27 cellular contexts compared by ENCODE assay signal in genomic region chr4:178037459-178038214, GRCh38.
"Had no signal": no experiment of that assay in that cellular context is flagged by ENCODE, and none has a peak within 500 bp of the region (broad histone marks: within the 10 kb centered on the region; RNA-seq: fewer than 3 reads in every experiment).

No MANE protein-coding gene starts in this region.

- H3K36me3 ChIP-seq: ovary, right atrium auricular region, stomach, suprapubic skin, transverse colon had no signal

- H3K36me3 Mint-ChIP-seq: activated CD8-positive, alpha-beta memory T cell treated with anti-CD3 and anti-CD28 coated beads, Interleukin-2, amount 10 ng/mL, durations not matched to agents 7 days and 5 days; brain; natural killer cell; stimulated activated effector memory CD8-positive, alpha-beta T cell treated with anti-CD3 and anti-CD28 coated beads, Interleukin-12 subunit alpha, Interleukin-12 subunit beta, amount 100 ng/mL, for 72 hours had no signal

- H3K27ac ChIP-seq: ovary, psoas muscle, right atrium auricular region, stomach, suprapubic skin, transverse colon, VCaP had no signal

- H3K9me3 Mint-ChIP-seq: activated CD4-positive, alpha-beta T cell treated with anti-CD3 and anti-CD28 coated beads, Interleukin-2, amount 10 ng/mL, durations not matched to agents 7 days and 5 days; activated CD8-positive, alpha-beta T cell treated with anti-CD3 and anti-CD28 coated beads for 36 hours; brain had no signal

- DNase-seq: activated CD4-positive, alpha-beta T cell treated with anti-CD3 and anti-CD28 coated beads, Interleukin-2, amount 10 ng/mL, durations not matched to agents 7 days and 5 days; activated CD8-positive, alpha-beta memory T cell treated with anti-CD3 and anti-CD28 coated beads, Interleukin-2, amount 10 ng/mL, durations not matched to agents 7 days and 5 days; activated CD8-positive, alpha-beta T cell treated with anti-CD3 and anti-CD28 coated beads for 36 hours; activated effector memory CD4-positive, alpha-beta T cell treated with anti-CD3 and anti-CD28 coated beads, Interleukin-2, amount 50 U/mL, for 16 hours; activated naive CD4-positive, alpha-beta T cell treated with anti-CD3 and anti-CD28 coated beads, Interleukin-2, amount 50 U/mL, for 16 hours; activated T-cell treated with anti-CD3 and anti-CD28 coated beads for 4 hours; anterior cingulate cortex; caudate nucleus; effector CD8-positive, alpha-beta T cell; foreskin melanocyte; left ventricle myocardium superior; mammary epithelial cell; midbrain; natural killer cell; ovary; psoas muscle; stimulated activated CD4-positive, alpha-beta T cell treated with anti-CD3 and anti-CD28 coated beads, Interleukin-12 subunit alpha, Interleukin-12 subunit beta, amount 100 ng/mL, for 4 hours; stomach; T-helper 1 cell; transverse colon had no signal

- ATAC-seq: activated CD4-positive, CD25-positive, alpha-beta regulatory T cell treated with anti-CD3 and anti-CD28 coated beads, Interleukin-2, amount 50 U/mL, for 24 hours; activated CD8-positive, alpha-beta memory T cell treated with anti-CD3 and anti-CD28 coated beads, Interleukin-2, amount 10 ng/mL, durations not matched to agents 7 days and 5 days; activated CD8-positive, alpha-beta T cell treated with anti-CD3 and anti-CD28 coated beads for 36 hours; left ventricle myocardium superior; natural killer cell; psoas muscle; stimulated activated effector memory CD8-positive, alpha-beta T cell treated with anti-CD3 and anti-CD28 coated beads, Interleukin-12 subunit alpha, Interleukin-12 subunit beta, amount 100 ng/mL, for 72 hours had no signal

- H3K4me1 ChIP-seq: psoas muscle, right atrium auricular region, stomach, suprapubic skin, transverse colon had no signal

- H3K4me3 ChIP-seq: ovary, psoas muscle, right atrium auricular region, stomach, suprapubic skin, transverse colon had no signal

- H3K27me3 Mint-ChIP-seq: activated CD4-positive, alpha-beta T cell treated with anti-CD3 and anti-CD28 coated beads, Interleukin-2, amount 10 ng/mL, durations not matched to agents 7 days and 5 days; activated CD8-positive, alpha-beta memory T cell treated with anti-CD3 and anti-CD28 coated beads, Interleukin-2, amount 10 ng/mL, durations not matched to agents 7 days and 5 days; activated CD8-positive, alpha-beta T cell treated with anti-CD3 and anti-CD28 coated beads for 36 hours; brain; dendritic cell treated with granulocyte-macrophage colony-stimulating factor and Interleukin-4, amounts not matched to agents 40 ng/mL and 50 ng/mL, for 4 days had no signal

- H3K4me3 Mint-ChIP-seq: activated CD4-positive, alpha-beta T cell treated with anti-CD3 and anti-CD28 coated beads, Interleukin-2, amount 10 ng/mL, durations not matched to agents 7 days and 5 days; activated CD8-positive, alpha-beta memory T cell treated with anti-CD3 and anti-CD28 coated beads, Interleukin-2, amount 10 ng/mL, durations not matched to agents 7 days and 5 days; activated CD8-positive, alpha-beta T cell treated with anti-CD3 and anti-CD28 coated beads for 36 hours; brain; dendritic cell treated with granulocyte-macrophage colony-stimulating factor and Interleukin-4, amounts not matched to agents 40 ng/mL and 50 ng/mL, for 4 days; natural killer cell; stimulated activated effector memory CD8-positive, alpha-beta T cell treated with anti-CD3 and anti-CD28 coated beads, Interleukin-12 subunit alpha, Interleukin-12 subunit beta, amount 100 ng/mL, for 72 hours had no signal

- H3K27ac Mint-ChIP-seq: activated CD4-positive, alpha-beta T cell treated with anti-CD3 and anti-CD28 coated beads, Interleukin-2, amount 10 ng/mL, durations not matched to agents 7 days and 5 days; activated CD8-positive, alpha-beta memory T cell treated with anti-CD3 and anti-CD28 coated beads, Interleukin-2, amount 10 ng/mL, durations not matched to agents 7 days and 5 days; activated CD8-positive, alpha-beta T cell treated with anti-CD3 and anti-CD28 coated beads for 36 hours; brain; dendritic cell treated with granulocyte-macrophage colony-stimulating factor and Interleukin-4, amounts not matched to agents 40 ng/mL and 50 ng/mL, for 4 days; natural killer cell; stimulated activated effector memory CD8-positive, alpha-beta T cell treated with anti-CD3 and anti-CD28 coated beads, Interleukin-12 subunit alpha, Interleukin-12 subunit beta, amount 100 ng/mL, for 72 hours had no signal

- H3K27me3 ChIP-seq: ovary, right atrium auricular region, stomach, suprapubic skin, transverse colon had no signal

- H3K4me1 Mint-ChIP-seq: activated CD4-positive, alpha-beta T cell treated with anti-CD3 and anti-CD28 coated beads, Interleukin-2, amount 10 ng/mL, durations not matched to agents 7 days and 5 days; activated CD8-positive, alpha-beta memory T cell treated with anti-CD3 and anti-CD28 coated beads, Interleukin-2, amount 10 ng/mL, durations not matched to agents 7 days and 5 days; brain; natural killer cell; stimulated activated effector memory CD8-positive, alpha-beta T cell treated with anti-CD3 and anti-CD28 coated beads, Interleukin-12 subunit alpha, Interleukin-12 subunit beta, amount 100 ng/mL, for 72 hours had no signal
